ENCODE assay signal across 1 cellular context in genomic region chr11:132123854-132124835, GRCh38.
TF ChIP-seq lines count a peak whose summit lies in the region.

No MANE protein-coding gene starts in this region.

TF ChIP-seq in WTC11, 78 proteins besides CTCF, POLR2A, EP300 and RAD21 (continued from another document):
- TF ChIP-seq FOXP1 (CRISPR knock-in tag; IDR thresholded peaks at IDR 0.05; ENCODE audit: borderline replicate concordance) (no peak), ZNF423 (CRISPR knock-in tag; IDR thresholded peaks at IDR 0.05) (no peak), SMAD3 (CRISPR knock-in tag; IDR thresholded peaks at IDR 0.05; ENCODE audit: borderline replicate concordance) (no peak), ZMAT4 (CRISPR knock-in tag; IDR thresholded peaks at IDR 0.05) (no peak), SP1 (CRISPR knock-in tag; conservative IDR thresholded peaks at IDR 0.05) (no peak)
